ENCODE assay signal across 23 cellular contexts in genomic region chr2:145260674-145261073, GRCh38.
"Had no signal": no experiment of that assay in that cellular context is flagged by ENCODE, and none has a peak within 500 bp of the region (broad histone marks: within the 10 kb centered on the region; RNA-seq: fewer than 3 reads in every experiment).

No MANE protein-coding gene starts in this region.

- H3K36me3 Mint-ChIP-seq: naive B cell; natural killer cell; neural progenitor cell; stimulated activated naive B cell treated with anti-CD40 and anti-IgM and Interleukin-4, amounts not matched to agents 10 μg/mL and 1 μg/mL and 100 μg/mL, for 72 hours had no signal

- ATAC-seq: natural killer cell; psoas muscle; right cardiac atrium; sciatic nerve; stimulated activated naive B cell treated with anti-CD40 and anti-IgM and Interleukin-4, amounts not matched to agents 10 μg/mL and 1 μg/mL and 100 μg/mL, for 72 hours had no signal

- H3K4me1 Mint-ChIP-seq: nephron, neural progenitor cell had no signal

- H3K27ac Mint-ChIP-seq: naive B cell; natural killer cell; nephron; neural progenitor cell; progenitor cell of endocrine pancreas; stimulated activated naive B cell treated with anti-CD40 and anti-IgM and Interleukin-4, amounts not matched to agents 10 μg/mL and 1 μg/mL and 100 μg/mL, for 72 hours had no signal

- H3K9me3 Mint-ChIP-seq: natural killer cell; nephron; neural progenitor cell; stimulated activated naive B cell treated with anti-CD40 and anti-IgM and Interleukin-4, amounts not matched to agents 10 μg/mL and 1 μg/mL and 100 μg/mL, for 72 hours had no signal

- H3K27me3 Mint-ChIP-seq: progenitor cell of endocrine pancreas had no signal

- H3K4me3 Mint-ChIP-seq: naive B cell; natural killer cell; nephron; neural progenitor cell; stimulated activated naive B cell treated with anti-CD40 and anti-IgM and Interleukin-4, amounts not matched to agents 10 μg/mL and 1 μg/mL and 100 μg/mL, for 72 hours had no signal

- DNase-seq: naive B cell; natural killer cell; occipital lobe; ovary; posterior cingulate gyrus; psoas muscle; right cardiac atrium; spleen; stimulated activated CD4-positive, alpha-beta T cell treated with anti-CD3 and anti-CD28 coated beads, Interleukin-12 subunit alpha, Interleukin-12 subunit beta, amount 100 ng/mL, for 4 hours; stimulated activated CD4-positive, alpha-beta T cell treated with anti-CD3 and anti-CD28 coated beads, Interleukin-1b, Interleukin-23, amount 100 ng/mL, for 48 hours; stimulated activated CD4-positive, alpha-beta T cell treated with anti-CD3 and anti-CD28 coated beads, Interleukin-4, amount 100 ng/mL, for 1 hour; stimulated activated CD4-positive, alpha-beta T cell treated with anti-CD3 and anti-CD28 coated beads, Interleukin-4, amount 100 ng/mL, for 4 hours; stimulated activated CD8-positive, alpha-beta memory T cell treated with anti-CD3 and anti-CD28 coated beads, Interleukin-4, amount 100 ng/mL, for 48 hours; stimulated activated naive B cell treated with anti-CD40 and anti-IgM and Interleukin-4, amounts not matched to agents 10 μg/mL and 1 μg/mL and 100 μg/mL, for 72 hours; stimulated activated naive CD4-positive, alpha-beta T cell treated with Interleukin-2 at 50 U/mL for 16 hours; stomach; thyroid gland; trophoblast cell; upper lobe of left lung had no signal
